Comparison of ENCODE assay signal across 17 cellular contexts in genomic region chr7:17069146-17069545, GRCh38.
DNase-seq lines count a peak whose midpoint lies in the region; ATAC-seq, FAIRE-seq and TF ChIP-seq lines count a peak whose summit lies in the region.
"Had no signal": no experiment of that assay in that cellular context is flagged by ENCODE, and none has a peak within 500 bp of the region (broad histone marks: within the 10 kb centered on the region; RNA-seq: fewer than 3 reads in every experiment).

No MANE protein-coding gene starts in this region.

- FAIRE-seq in bronchial epithelial cell (lab: Jason Lieb, UNC): peak; percentile 96
- FAIRE-seq in RCC 7860 (lab: Jason Lieb, UNC): no peak

- ATAC-seq in GM18868 (IDR thresholded peaks at IDR 0.05; ENCODE audit: unreplicated experiment) (peak; percentile 45), HG02885 (IDR thresholded peaks at IDR 0.05; ENCODE audit: poor library complexity, unreplicated experiment) (peak; percentile 65), HG03159 (IDR thresholded peaks at IDR 0.05; ENCODE audit: unreplicated experiment) (no peak), HG03469 (IDR thresholded peaks at IDR 0.05; ENCODE audit: unreplicated experiment) (no peak)
- ATAC-seq: gastroesophageal sphincter had no signal

- TF ChIP-seq CTCF in bronchial epithelial cell (IDR thresholded peaks at IDR 0.05; ENCODE audit: insufficient read depth, low read length, severe bottlenecking): no peak

- peaks cover 2% of the 10 kb centered on the region; the same call in 1 of the 2 replicates for H3K9me3 ChIP-seq in MG63
- H3K9me3 ChIP-seq: gastroesophageal sphincter, thyroid gland had no signal

- no peak overlapping the region for H3K4me3 ChIP-seq in bronchial epithelial cell (ENCODE audit: low read depth, low read length)
- H3K4me3 ChIP-seq in MG63: no peak overlapping the region
- H3K4me3 ChIP-seq: gastroesophageal sphincter, thyroid gland had no signal

- H3K36me3 ChIP-seq in bronchial epithelial cell (ENCODE audit: control insufficient read depth, insufficient read depth, low read length): no peaks in the 10 kb centered on the region
- H3K36me3 ChIP-seq in MG63: no peaks in the 10 kb centered on the region
- H3K36me3 ChIP-seq: gastroesophageal sphincter, thyroid gland had no signal

- DNase-seq in CD1c-positive myeloid dendritic cell (ENCODE audit: extremely low spot score) (peak; percentile 90), bronchial epithelial cell (ENCODE audit: low read depth) (peak; percentile 98), RCC 7860 (ENCODE audit: low spot score) (no peak), MG63 (no peak)
- DNase-seq: activated B cell treated with CpG ODN at 0.5 μM for 24 hours; central memory CD4-positive, alpha-beta T cell; endodermal cell; HCEC 1CT; immature natural killer cell; IMR-90; NCI-H1105; thyroid gland had no signal

- H3K27me3 ChIP-seq in bronchial epithelial cell (ENCODE audit: control insufficient read depth, insufficient read depth, low read length) (no peaks in the 10 kb centered on the region), MG63 (no peaks in the 10 kb centered on the region)
- H3K27me3 ChIP-seq: gastroesophageal sphincter, thyroid gland had no signal

Comparison
In these comparisons a context has a peak if more than half of its experiments do, and no peak if none do; other contexts are left out.
1. DNase-seq: peak in CD1c-positive myeloid dendritic cell (single experiment) and bronchial epithelial cell (single experiment); none in RCC 7860 (single experiment) and MG63 (single experiment).
2. ATAC-seq: peak in GM18868 (single experiment) and HG02885 (single experiment); none in HG03159 (single experiment) and HG03469 (single experiment).